In genomic region chr10:61776615-61777266, GRCh38 we compare ENCODE assay signal across 28 cellular contexts.
"Had no signal": no experiment of that assay in that cellular context is flagged by ENCODE, and none has a peak within 500 bp of the region (broad histone marks: within the 10 kb centered on the region; RNA-seq: fewer than 3 reads in every experiment).

No MANE protein-coding gene starts in this region.

- H3K27me3 ChIP-seq: ascending aorta, breast epithelium, cardiac muscle cell, colonic mucosa, esophagus squamous epithelium, gastroesophageal sphincter had no signal

- H3K4me1 ChIP-seq: breast epithelium, colonic mucosa had no signal

- H3K36me3 ChIP-seq: ascending aorta, breast epithelium, cardiac muscle cell, colonic mucosa, esophagus squamous epithelium, gastroesophageal sphincter had no signal

- FAIRE-seq: endometrium had no signal

- H3K9me3 ChIP-seq: ascending aorta, breast epithelium, colonic mucosa, esophagus squamous epithelium, gastroesophageal sphincter had no signal

- H3K4me3 ChIP-seq: ascending aorta, breast epithelium, cardiac muscle cell, colonic mucosa, esophagus squamous epithelium, gastroesophageal sphincter had no signal

- ATAC-seq: activated naive CD4-positive, alpha-beta T cell treated with anti-CD3 and anti-CD28 coated beads, Interleukin-2, amount 50 U/mL, for 72 hours; activated T-cell treated with anti-CD3 and anti-CD28 coated beads, Interleukin-2, amount 50 U/mL, for 72 hours; gastroesophageal sphincter had no signal

- H3K27ac ChIP-seq: ascending aorta, breast epithelium, cardiac muscle cell, colonic mucosa, epithelial cell of prostate, esophagus squamous epithelium, gastroesophageal sphincter had no signal

- DNase-seq: activated CD4-positive, alpha-beta memory T cell treated with anti-CD3 and anti-CD28 coated beads, Interleukin-2, amount 10 ng/mL, durations not matched to agents 7 days and 5 days; activated CD4-positive, alpha-beta T cell treated with anti-CD3 and anti-CD28 coated beads for 1 hour; activated CD4-positive, alpha-beta T cell treated with anti-CD3 and anti-CD28 coated beads for 4 hours; activated CD4-positive, alpha-beta T cell treated with anti-CD3 and anti-CD28 coated beads, Interleukin-2, amount 10 ng/mL, durations not matched to agents 7 days and 5 days; activated CD4-positive, alpha-beta T cell treated with anti-CD3 and anti-CD28 coated beads, Interleukin-2, amount 50 U/mL, for 4 hours; activated CD4-positive, CD25-positive, alpha-beta regulatory T cell; activated CD8-positive, alpha-beta memory T cell treated with anti-CD3 and anti-CD28 coated beads, Interleukin-2, amount 50 U/mL, for 48 hours; activated gamma-delta T cell; activated naive CD4-positive, alpha-beta T cell; activated naive CD4-positive, alpha-beta T cell treated with anti-CD3 and anti-CD28 coated beads, Interleukin-2, amount 10 ng/mL, durations not matched to agents 7 days and 5 days; activated naive CD8-positive, alpha-beta T cell treated with anti-CD3 and anti-CD28 coated beads, Interleukin-2, amount 10 ng/mL, durations not matched to agents 7 days and 5 days; activated T-cell treated with anti-CD3 and anti-CD28 coated beads for 4 hours; activated T-cell treated with anti-CD3 and anti-CD28 coated beads, Interleukin-2, amount 50 U/mL, for 24 hours; activated T-cell treated with anti-CD3 and anti-CD28 coated beads, Interleukin-2, amount 50 U/mL, for 72 hours; central memory CD4-positive, alpha-beta T cell; cerebellar nuclear complex; colonic mucosa; effector CD8-positive, alpha-beta T cell; esophagus squamous epithelium; foreskin melanocyte; T-helper 2 cell had no signal
